ENCODE assay signal across 16 cellular contexts in the genomic region with DNA sequence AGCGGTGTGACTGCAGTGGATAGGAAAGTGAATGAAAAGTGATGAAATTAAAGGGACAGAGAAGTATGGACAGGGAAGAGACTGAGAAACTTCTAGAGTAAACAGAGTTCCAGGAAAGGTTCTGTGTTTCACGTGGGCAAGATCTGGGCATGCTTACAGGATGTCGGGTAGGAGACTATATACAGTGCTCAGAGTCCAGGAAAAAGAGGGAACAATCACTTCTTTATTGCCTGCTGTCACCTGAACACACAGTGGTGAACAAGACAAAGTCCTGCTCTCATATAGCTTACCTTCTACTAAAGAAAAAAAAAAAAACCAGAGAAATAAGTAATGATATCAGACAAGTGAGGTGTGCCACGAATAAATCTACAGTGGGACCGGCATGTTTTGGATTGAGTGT. TPM values are rescaled to one million over a fixed set of nuclear protein-coding genes. Genes with fewer than 3 reads are reported as not detected.
A peak's percentile ranks its signal among the peaks of the same experiment; 100 is the strongest.
DNase-seq lines count a peak whose midpoint lies in the region; ATAC-seq and TF ChIP-seq lines count a peak whose summit lies in the region.
"Had no signal": no experiment of that assay in that cellular context is flagged by ENCODE, and none has a peak within 500 bp of the region (broad histone marks: within the 10 kb centered on the region; RNA-seq: fewer than 3 reads in every experiment).

No MANE protein-coding gene starts in this region.

- no peaks in the 10 kb centered on the region for H3K27me3 ChIP-seq in SK-N-SH (ENCODE audit: insufficient read depth)
- no peaks in the 10 kb centered on the region for H3K27me3 ChIP-seq in HUES64 (ENCODE audit: insufficient read depth, low read length)
- H3K27me3 ChIP-seq: upper lobe of right lung had no signal

- TF ChIP-seq CTCF in SK-N-SH (IDR thresholded peaks at IDR 0.05), result no peak
- TF ChIP-seq CTCF in nephron progenitor cell (IDR thresholded peaks at IDR 0.05), result no peak

- peaks cover 42% of the 10 kb centered on the region for H3K4me1 Mint-ChIP-seq in activated naive CD8-positive, alpha-beta T cell treated with anti-CD3 and anti-CD28 coated beads, Interleukin-2, amount 10 ng/mL, durations not matched to agents 7 days and 5 days
- H3K4me1 Mint-ChIP-seq in nephron progenitor cell, result peaks cover 41% of the 10 kb centered on the region

- H3K9me3 ChIP-seq in SK-N-SH (no peaks in the 10 kb centered on the region), HUES64 (ENCODE audit: insufficient read depth, low read depth, low read length) (no peaks in the 10 kb centered on the region)
- H3K9me3 ChIP-seq: upper lobe of right lung had no signal

- H2AFZ ChIP-seq in SK-N-SH (ENCODE audit: low read depth), result no peak overlapping the region

- H3K9ac ChIP-seq in SK-N-SH (no peak overlapping the region), HUES64 (ENCODE audit: low read depth, low read length) (0 out of 2 replicates have a peak overlapping the region, but pooled peaks have one; percentile 93)

- no peaks in the 10 kb centered on the region for H3K9me2 ChIP-seq in SK-N-SH

- no peaks in the 10 kb centered on the region for H3K9me3 Mint-ChIP-seq in activated naive CD8-positive, alpha-beta T cell treated with anti-CD3 and anti-CD28 coated beads, Interleukin-2, amount 10 ng/mL, durations not matched to agents 7 days and 5 days
- no peaks in the 10 kb centered on the region for H3K9me3 Mint-ChIP-seq in nephron progenitor cell

- CTCF ChIA-PET in SK-N-SH (lab: Yijun Ruan, JAX), result no interaction called here

- peaks cover 56% of the 10 kb centered on the region for H4K20me1 ChIP-seq in SK-N-SH (ENCODE audit: insufficient read depth)

- H3K36me3 ChIP-seq in SK-N-SH (replicated peaks in 1 of 2; ENCODE audit: control insufficient read depth in 1 of 2, insufficient read depth in 2 of 2, low read length in 1 of 2) (peaks cover 22 to 37% of the 10 kb centered on the region in 2 experiments), HUES64 (ENCODE audit: insufficient read depth, low read length) (peaks cover 60% of the 10 kb centered on the region)

- H3K36me3 Mint-ChIP-seq in activated naive CD8-positive, alpha-beta T cell treated with anti-CD3 and anti-CD28 coated beads, Interleukin-2, amount 10 ng/mL, durations not matched to agents 7 days and 5 days, result peaks cover 23% of the 10 kb centered on the region
- H3K36me3 Mint-ChIP-seq in nephron progenitor cell (ENCODE audit: low read depth), result peaks cover 58% of the 10 kb centered on the region

- 83% methylated on average over 5 of the region's 5 CpGs for WGBS in SK-N-SH (ENCODE audit: low lambda C conversion rate)
- 92% methylated on average over 5 of the region's 5 CpGs for WGBS in HUES64

- intact Hi-C loops in Right ventricle myocardium inferior (cut with DNase I), result no loop called here

- no peak overlapping the region for H3K27ac ChIP-seq in SK-N-SH (ENCODE audit: low read depth in 2 of 2, low read length in 1 of 2)
- no peak overlapping the region for H3K27ac ChIP-seq in HUES64 (ENCODE audit: low read depth, low read length)
- H3K27ac ChIP-seq: 22Rv1, RWPE1, upper lobe of right lung, VCaP had no signal

- H3K4me3 ChIP-seq in SK-N-SH (ENCODE audit: low read depth in 2 of 2, low read length in 1 of 2) (no peak overlapping the region), HUES64 (ENCODE audit: low read length) (peak overlapping the region; percentile 94)
- H3K4me3 ChIP-seq: upper lobe of right lung had no signal

- H3K4me1 ChIP-seq in SK-N-SH (ENCODE audit: control insufficient read depth in 1 of 2, insufficient read depth in 2 of 2, low read depth in 1 of 2, low read length in 1 of 2) (peaks cover 9 to 14% of the 10 kb centered on the region in 2 experiments; a peak in 2 of 4 replicates), HUES64 (ENCODE audit: insufficient read depth, low read length) (peaks cover 20% of the 10 kb centered on the region)

- no peak for TF ChIP-seq RAD21 in SK-N-SH (IDR thresholded peaks at IDR 0.05; ENCODE audit: low read length)

- H3K4me3 Mint-ChIP-seq in activated naive CD8-positive, alpha-beta T cell treated with anti-CD3 and anti-CD28 coated beads, Interleukin-2, amount 10 ng/mL, durations not matched to agents 7 days and 5 days, result peak overlapping the region; percentile 86
- peak overlapping the region; percentile 96 for H3K4me3 Mint-ChIP-seq in nephron progenitor cell

- H3K27ac Mint-ChIP-seq in activated naive CD8-positive, alpha-beta T cell treated with anti-CD3 and anti-CD28 coated beads, Interleukin-2, amount 10 ng/mL, durations not matched to agents 7 days and 5 days, result no peak overlapping the region
- H3K27ac Mint-ChIP-seq in nephron progenitor cell, result peak overlapping the region; percentile 51

- POLR2A ChIA-PET in SK-N-SH (lab: Yijun Ruan, JAX), result no interaction called here
- POLR2A ChIA-PET in activated naive CD8-positive, alpha-beta T cell treated with anti-CD3 and anti-CD28 coated beads, Interleukin-2, amount 10 ng/mL, durations not matched to agents 7 days and 5 days (lab: Charles Lee), result no interaction called here

- 0 out of 2 replicates have a peak overlapping the region, but pooled peaks have one; percentile 88 for H3K4me2 ChIP-seq in SK-N-SH

- DNase-seq in SK-N-SH (no peak), nephron progenitor cell (no peak), RPMI8226 (no peak), Right ventricle myocardium inferior (ENCODE audit: missing footprints) (no peak)
- DNase-seq in activated naive CD8-positive, alpha-beta T cell treated with anti-CD3 and anti-CD28 coated beads, Interleukin-2, amount 10 ng/mL, durations not matched to agents 7 days and 5 days, result no peak
- DNase-seq: activated gamma-delta T cell, DMS 273 treated with DMSO at 0.1 percent for 48 hours, NCI-H1105, NCI-H510A treated with DMSO at 0.1 percent for 48 hours, upper lobe of right lung had no signal

- H3F3A ChIP-seq in SK-N-SH (replicated peaks; ENCODE audit: insufficient read depth), result no peaks in the 10 kb centered on the region

- TF ChIP-seq EP300 in SK-N-SH (IDR thresholded peaks at IDR 0.05; ENCODE audit: borderline replicate concordance in 1 of 2, low read depth in 1 of 2, low read length in 1 of 2), result no peak

- no peaks in the 10 kb centered on the region for H3K27me3 Mint-ChIP-seq in activated naive CD8-positive, alpha-beta T cell treated with anti-CD3 and anti-CD28 coated beads, Interleukin-2, amount 10 ng/mL, durations not matched to agents 7 days and 5 days
- peaks cover 4% of the 10 kb centered on the region for H3K27me3 Mint-ChIP-seq in nephron progenitor cell (ENCODE audit: low read depth, poor library complexity)

- ATAC-seq in SK-N-SH treated with all-trans-retinoic acid at 6 μM for 48 hours (no peak), GM21723 (IDR thresholded peaks at IDR 0.05; ENCODE audit: unreplicated experiment) (no peak), Right ventricle myocardium inferior (no peak)
- ATAC-seq in activated naive CD8-positive, alpha-beta T cell treated with anti-CD3 and anti-CD28 coated beads, Interleukin-2, amount 10 ng/mL, durations not matched to agents 7 days and 5 days (ENCODE audit: low read depth), result no peak
- ATAC-seq: upper lobe of right lung had no signal

- H3K79me2 ChIP-seq in SK-N-SH (ENCODE audit: insufficient read depth), result peaks cover 74% of the 10 kb centered on the region

TF ChIP-seq in SK-N-SH, 30 proteins besides CTCF, POLR2A, EP300 and RAD21:
- no peak for TF ChIP-seq SIN3A (IDR thresholded peaks at IDR 0.05; ENCODE audit: borderline replicate concordance, low read depth, low read length)
- TF ChIP-seq EZH2phosphoT487 (IDR thresholded peaks at IDR 0.05; ENCODE audit: borderline replicate concordance, low read depth), result no peak
- no peak for TF ChIP-seq SMC3 (IDR thresholded peaks at IDR 0.05; ENCODE audit: low read depth, low read length)
- no peak for TF ChIP-seq CHD2 (IDR thresholded peaks at IDR 0.05; ENCODE audit: low read length, partially characterized antibody)
- TF ChIP-seq NFIC (IDR thresholded peaks at IDR 0.05; ENCODE audit: borderline replicate concordance), result no peak
- TF ChIP-seq, protein P1, sequence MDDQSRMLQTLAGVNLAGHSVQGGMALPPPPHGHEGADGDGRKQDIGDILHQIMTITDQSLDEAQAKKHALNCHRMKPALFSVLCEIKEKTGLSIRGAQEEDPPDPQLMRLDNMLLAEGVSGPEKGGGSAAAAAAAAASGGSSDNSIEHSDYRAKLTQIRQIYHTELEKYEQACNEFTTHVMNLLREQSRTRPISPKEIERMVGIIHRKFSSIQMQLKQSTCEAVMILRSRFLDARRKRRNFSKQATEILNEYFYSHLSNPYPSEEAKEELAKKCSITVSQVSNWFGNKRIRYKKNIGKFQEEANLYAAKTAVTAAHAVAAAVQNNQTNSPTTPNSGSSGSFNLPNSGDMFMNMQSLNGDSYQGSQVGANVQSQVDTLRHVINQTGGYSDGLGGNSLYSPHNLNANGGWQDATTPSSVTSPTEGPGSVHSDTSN (IDR thresholded peaks at IDR 0.05), result no peak
TF ChIP-seq in SK-N-SH: peak in this region for 0.

TF ChIP-seq in SK-N-SH treated with all-trans-retinoic acid at 6 μM for 48 hours, 23 proteins besides CTCF, POLR2A, EP300 and RAD21 (continues in another document):
- TF ChIP-seq GLIS3 (CRISPR knock-in tag; IDR thresholded peaks at IDR 0.05) (no peak), ZNF70 (CRISPR knock-in tag; IDR thresholded peaks at IDR 0.05) (no peak), SNAI2 (CRISPR knock-in tag; IDR thresholded peaks at IDR 0.05) (no peak), ZC3H10 (CRISPR knock-in tag; IDR thresholded peaks at IDR 0.05) (no peak), ZFP3 (CRISPR knock-in tag; IDR thresholded peaks at IDR 0.05) (no peak)

RNA-seq across cellular contexts. Expression of a gene that starts 2.4 kb away (rescaled TPM):
- 31.4 and 38.8 TPM in 2 replicates for polyA plus RNA-seq in SK-N-SH (2012; rRNA removed)
- 44.8 and 52.2 TPM in 2 replicates for polyA plus RNA-seq in SK-N-SH (2012; cell fraction: cytosol; rRNA removed)
- polyA plus RNA-seq in SK-N-SH (2012; cell fraction: nucleus; rRNA removed), result 33.2 and 52.7 TPM in 2 replicates
- polyA plus RNA-seq in HUES64 (2013, experiment 1 of 2), result 130 TPM
- polyA plus RNA-seq in HUES64 (2013, experiment 2 of 2), result 125 TPM
- total RNA-seq in activated naive CD8-positive, alpha-beta T cell treated with anti-CD3 and anti-CD28 coated beads, Interleukin-2, amount 10 ng/mL, durations not matched to agents 7 days and 5 days, result 10 to 100 TPM; 72.8 to 74.8 TPM
- 83.9 TPM for total RNA-seq in Right ventricle myocardium inferior
